Comparison of ENCODE assay signal across 29 cellular contexts in genomic region chr19:34468400-34468799, GRCh38. TPM values are rescaled to one million over a fixed set of nuclear protein-coding genes. Genes with fewer than 3 reads are reported as not detected.
A peak's percentile ranks its signal among the peaks of the same experiment; 100 is the strongest.
DNase-seq lines count a peak whose midpoint lies in the region; ATAC-seq, FAIRE-seq and TF ChIP-seq lines count a peak whose summit lies in the region.
"Had no signal": no experiment of that assay in that cellular context is flagged by ENCODE, and none has a peak within 500 bp of the region (broad histone marks: within the 10 kb centered on the region; RNA-seq: fewer than 3 reads in every experiment).

No MANE protein-coding gene starts in this region.

- H3K9ac ChIP-seq in endothelial cell of umbilical vein (replicated peaks; ENCODE audit: extremely low read depth, insufficient read depth, low read length), result no peak overlapping the region

- peak overlapping the region; percentile 65 for H3K27ac Mint-ChIP-seq in activated T-cell treated with anti-CD3 and anti-CD28 coated beads, Interleukin-2, amount 50 U/mL, for 24 hours
- peak overlapping the region; percentile 59 for H3K27ac Mint-ChIP-seq in memory B cell
- H3K27ac Mint-ChIP-seq: nephron had no signal

- no peaks in the 10 kb centered on the region for H3K9me1 ChIP-seq in endothelial cell of umbilical vein (replicated peaks; ENCODE audit: control insufficient read depth, extremely low read depth, insufficient read depth, low read length)

- H3K4me2 ChIP-seq in endothelial cell of umbilical vein (ENCODE audit: insufficient read depth, low read length), result no peak overlapping the region

- no peak for TF ChIP-seq POLR2A in endothelial cell of umbilical vein (IDR thresholded peaks at IDR 0.05; ENCODE audit: low read depth, low read length)

- H4K20me1 ChIP-seq in endothelial cell of umbilical vein (replicated peaks; ENCODE audit: control insufficient read depth, extremely low read depth, insufficient read depth, low read length), result no peaks in the 10 kb centered on the region

- H3K36me3 ChIP-seq in endothelial cell of umbilical vein (ENCODE audit: control insufficient read depth in 2 of 2, extremely low read depth in 1 of 2, insufficient read depth in 2 of 2, low read length in 2 of 2), result peaks cover 26 to 30% of the 10 kb centered on the region in 2 experiments

- BruUV-seq in endothelial cell of umbilical vein (replicated peaks; lab: Mats Ljungman, UMichigan), result no TSS peak

- ATAC-seq in memory B cell (ENCODE audit: low read depth) (no peak), HG02759 (IDR thresholded peaks at IDR 0.05; ENCODE audit: unreplicated experiment) (no peak)
- ATAC-seq: activated T-cell treated with anti-CD3 and anti-CD28 coated beads, Interleukin-2, amount 50 U/mL, for 4 hours; HCT116; Panc1 had no signal

- intact Hi-C loops in endothelial cell of umbilical vein (cut with micrococcal nuclease), result no loop called here

- no peak overlapping the region for H2AFZ ChIP-seq in endothelial cell of umbilical vein (ENCODE audit: low read depth, low read length)

- H3K27me3 ChIP-seq in endothelial cell of umbilical vein (ENCODE audit: control insufficient read depth in 2 of 2, insufficient read depth in 2 of 2, low read length in 2 of 2), result no peaks in the 10 kb centered on the region

- H3K9me3 ChIP-seq in endothelial cell of umbilical vein (replicated peaks; ENCODE audit: control insufficient read depth, insufficient read depth, low read length), result no peaks in the 10 kb centered on the region

- peaks cover 95% of the 10 kb centered on the region for H3K36me3 Mint-ChIP-seq in activated T-cell treated with anti-CD3 and anti-CD28 coated beads, Interleukin-2, amount 50 U/mL, for 24 hours (ENCODE audit: low read depth)
- peaks cover 45% of the 10 kb centered on the region for H3K36me3 Mint-ChIP-seq in memory B cell

- no peak overlapping the region for H3K27ac ChIP-seq in endothelial cell of umbilical vein (ENCODE audit: insufficient read depth, low read depth, low read length)
- H3K27ac ChIP-seq: C4-2B, skin epidermis, VCaP had no signal

- dilution Hi-C loops in endothelial cell of umbilical vein (cut with MboI; ENCODE audit: extremely low pct_ligation_motif_present, low sequenced_read_pairs), result no loop called here

- no peak overlapping the region for H3K4me3 ChIP-seq in endothelial cell of umbilical vein (replicated peaks in 1 of 3; ENCODE audit: insufficient read depth in 1 of 3, low read depth in 1 of 3, low read length in 3 of 3)
- H3K4me3 ChIP-seq: skin epidermis had no signal

- POLR2A ChIA-PET in endothelial cell of umbilical vein (lab: Charles Lee), result no interaction called here

- no peaks in the 10 kb centered on the region for H3K4me1 ChIP-seq in endothelial cell of umbilical vein (ENCODE audit: control insufficient read depth, extremely low read depth, insufficient read depth, low read length)

- TF ChIP-seq CTCF in endothelial cell of umbilical vein (IDR thresholded peaks at IDR 0.05; ENCODE audit: extremely low read depth in 1 of 2, insufficient read depth in 1 of 2, low read depth in 1 of 2, low read length in 2 of 2), result no peak

- no peaks in the 10 kb centered on the region for H3K27me3 Mint-ChIP-seq in activated T-cell treated with anti-CD3 and anti-CD28 coated beads, Interleukin-2, amount 50 U/mL, for 24 hours
- no peaks in the 10 kb centered on the region for H3K27me3 Mint-ChIP-seq in memory B cell

- H3K4me3 Mint-ChIP-seq in activated T-cell treated with anti-CD3 and anti-CD28 coated beads, Interleukin-2, amount 50 U/mL, for 24 hours, result no peak overlapping the region
- H3K4me3 Mint-ChIP-seq in memory B cell, result no peak overlapping the region
- H3K4me3 Mint-ChIP-seq: activated T-cell treated with anti-CD3 and anti-CD28 coated beads, Interleukin-2, amount 50 U/mL, for 4 hours; nephron had no signal

- H3K79me2 ChIP-seq in endothelial cell of umbilical vein (ENCODE audit: control insufficient read depth, insufficient read depth, low read length), result peaks cover 5% of the 10 kb centered on the region

- CTCF ChIA-PET in endothelial cell of umbilical vein (lab: Charles Lee), result no interaction called here

- H3K9me3 Mint-ChIP-seq in activated T-cell treated with anti-CD3 and anti-CD28 coated beads, Interleukin-2, amount 50 U/mL, for 24 hours, result no peaks in the 10 kb centered on the region
- H3K9me3 Mint-ChIP-seq in memory B cell, result no peaks in the 10 kb centered on the region
- H3K9me3 Mint-ChIP-seq: activated T-cell treated with anti-CD3 and anti-CD28 coated beads, Interleukin-2, amount 50 U/mL, for 4 hours; nephron had no signal

- DNase-seq in activated T-cell treated with anti-CD3 and anti-CD28 coated beads, Interleukin-2, amount 50 U/mL, for 24 hours, result no peak
- DNase-seq in activated T-cell treated with anti-CD3 and anti-CD28 coated beads, Interleukin-2, amount 50 U/mL, for 1 hour, result no peak
- peak; percentile 57 for DNase-seq in RKO (ENCODE audit: low spot score)
- DNase-seq in endothelial cell of umbilical vein (ENCODE audit: low read depth, low spot score), result no peak
- no peak for DNase-seq in memory B cell (ENCODE audit: low spot score in 2 of 2)
- no peak for DNase-seq in stimulated activated CD8-positive, alpha-beta memory T cell treated with anti-CD3 and anti-CD28 coated beads, Interleukin-4, amount 100 ng/mL, for 48 hours
- no peak for DNase-seq in DMS53 treated with DMSO at 0.1 percent for 48 hours (lab: John Stamatoyannopoulos, UW; ENCODE audit: unreplicated experiment)
- DNase-seq: 8988T; activated CD4-positive, alpha-beta T cell treated with anti-CD3 and anti-CD28 coated beads for 48 hours; activated naive CD4-positive, alpha-beta T cell treated with Interleukin-2 at 50 U/mL for 16 hours; activated T-cell treated with anti-CD3 and anti-CD28 coated beads, Interleukin-2, amount 50 U/mL, for 4 hours; COR-L47; effector memory CD4-positive, alpha-beta T cell; Kasumi-1; NCI-H1436; NCI-H2081 treated with DMSO at 0.1 percent for 48 hours; NCI-H226; SIG-M5; stimulated activated naive CD4-positive, alpha-beta T cell; T-helper 9 cell had no signal

- FAIRE-seq in endothelial cell of umbilical vein (lab: Jason Lieb, UNC), result peak; percentile 59
- FAIRE-seq: colon, frontal cortex had no signal

- peaks cover 5% of the 10 kb centered on the region for H3K4me1 Mint-ChIP-seq in activated T-cell treated with anti-CD3 and anti-CD28 coated beads, Interleukin-2, amount 50 U/mL, for 24 hours (ENCODE audit: low read depth)
- no peaks in the 10 kb centered on the region for H3K4me1 Mint-ChIP-seq in memory B cell
- H3K4me1 Mint-ChIP-seq: nephron had no signal

TF ChIP-seq in endothelial cell of umbilical vein, 7 proteins besides CTCF, POLR2A, EP300 and RAD21:
- no peak for TF ChIP-seq POLR2AphosphoS5 (IDR thresholded peaks at IDR 0.05; ENCODE audit: insufficient read depth, low read depth, low read length)
- TF ChIP-seq GATA2 (IDR thresholded peaks at IDR 0.05; ENCODE audit: insufficient read depth, insufficient read length, low read depth, low read length), result no peak
- no peak for TF ChIP-seq FOS (IDR thresholded peaks at IDR 0.05; ENCODE audit: borderline replicate concordance, insufficient read depth, low read length)
- TF ChIP-seq EZH2 (IDR thresholded peaks at IDR 0.05; ENCODE audit: borderline replicate concordance, low read depth, low read length, severe bottlenecking), result no peak
- no peak for TF ChIP-seq MYC (IDR thresholded peaks at IDR 0.05; ENCODE audit: low read depth, low read length)
- TF ChIP-seq JUN (IDR thresholded peaks at IDR 0.05; ENCODE audit: borderline replicate concordance, insufficient read depth, insufficient read length, low read depth), result no peak
- no peak for TF ChIP-seq MAX (IDR thresholded peaks at IDR 0.05; ENCODE audit: insufficient read depth, insufficient read length)

RNA-seq across cellular contexts. Expression of gene WTIP, which starts 13.2 kb away (rescaled TPM):
- 25.7 and 26.9 TPM in 2 replicates for total RNA-seq in endothelial cell of umbilical vein
- polyA plus RNA-seq in endothelial cell of umbilical vein, result 18.0 and 22.4 TPM in 2 replicates
- polyA plus RNA-seq in endothelial cell of umbilical vein (2011; cell fraction: cytosol; rRNA removed), result 23.3 and 24.7 TPM in 2 replicates
- 21.4 and 26.1 TPM in 2 replicates for polyA plus RNA-seq in endothelial cell of umbilical vein (2011; cell fraction: nucleus; rRNA removed)
- 20.2 and 25.0 TPM in 2 replicates for polyA plus RNA-seq in endothelial cell of umbilical vein (2012)
- polyA minus RNA-seq in endothelial cell of umbilical vein, result 40.8 and 49.6 TPM in 2 replicates
- 0.51 TPM for polyA minus RNA-seq in endothelial cell of umbilical vein (2011; cell fraction: cytosol; rRNA and poly(A)+ RNA removed)
- 14.7 and 17.6 TPM in 2 replicates for polyA minus RNA-seq in endothelial cell of umbilical vein (2011; cell fraction: nucleus; rRNA and poly(A)+ RNA removed)

RNA-seq across cellular contexts. Expression of gene UBA2, which starts 40.2 kb away (rescaled TPM):
- total RNA-seq in endothelial cell of umbilical vein, result 89.2 and 91.9 TPM in 2 replicates
- 52.0 and 55.0 TPM in 2 replicates for polyA plus RNA-seq in endothelial cell of umbilical vein
- polyA plus RNA-seq in endothelial cell of umbilical vein (2011; cell fraction: cytosol; rRNA removed), result 75.2 and 99.6 TPM in 2 replicates
- 64.5 and 65.2 TPM in 2 replicates for polyA plus RNA-seq in endothelial cell of umbilical vein (2011; cell fraction: nucleus; rRNA removed)
- 102 and 120 TPM in 2 replicates for polyA plus RNA-seq in endothelial cell of umbilical vein (2012)
- polyA minus RNA-seq in endothelial cell of umbilical vein, result 159 and 176 TPM in 2 replicates
- polyA minus RNA-seq in endothelial cell of umbilical vein (2011; cell fraction: cytosol; rRNA and poly(A)+ RNA removed), result 80.3 TPM
- 38.4 and 54.0 TPM in 2 replicates for polyA minus RNA-seq in endothelial cell of umbilical vein (2011; cell fraction: nucleus; rRNA and poly(A)+ RNA removed)
